In the genomic region with DNA sequence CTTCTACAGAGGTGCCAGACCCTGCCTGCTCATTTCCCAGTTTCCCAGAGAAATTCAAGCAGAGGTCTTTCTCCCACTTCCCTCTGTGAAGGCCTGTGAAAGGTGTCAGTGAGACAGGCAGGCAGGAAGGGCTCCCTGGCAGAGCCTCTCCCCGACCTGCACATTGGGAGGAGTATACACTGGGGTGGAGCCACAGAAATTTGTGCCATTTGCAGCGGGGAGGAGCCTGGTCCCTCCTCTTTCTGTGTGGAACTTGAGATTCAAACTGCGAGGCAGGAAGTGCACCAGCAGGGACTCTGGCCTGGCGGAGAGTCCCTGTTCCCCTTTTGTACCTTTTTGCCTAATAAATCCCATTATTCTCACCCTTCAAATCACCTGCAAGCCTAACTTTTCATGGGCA, we compare ENCODE assay signal across 10 cellular contexts. TPM values are rescaled to one million over a fixed set of nuclear protein-coding genes. Genes with fewer than 3 reads are reported as not detected.
DNase-seq lines count a peak whose midpoint lies in the region; ATAC-seq lines count a peak whose summit lies in the region.
"Had no signal": no experiment of that assay in that cellular context is flagged by ENCODE, and none has a peak within 500 bp of the region (broad histone marks: within the 10 kb centered on the region; RNA-seq: fewer than 3 reads in every experiment).

No MANE protein-coding gene starts in this region.

- ATAC-seq in GM18502 (IDR thresholded peaks at IDR 0.05; ENCODE audit: poor library complexity, unreplicated experiment) = peak; percentile 92
- ATAC-seq in GM21529 (IDR thresholded peaks at IDR 0.05; ENCODE audit: unreplicated experiment) = peak; percentile 93

- DNase-seq in Kasumi-1 (lab: John Stamatoyannopoulos, UW) (peak; percentile 84 to 85), iPS DF 19.7 (ENCODE audit: low read depth, low spot score) (peak; percentile 47), G401 (ENCODE audit: low spot score) (no peak), SHP77 treated with DMSO at 0.1 percent for 48 hours (lab: John Stamatoyannopoulos, UW) (no peak), NCI-H1105 treated with DMSO at 0.1 percent for 48 hours (lab: John Stamatoyannopoulos, UW) (no peak), NCI-H1694 (lab: John Stamatoyannopoulos, UW) (no peak)
- DNase-seq: hypothalamus had no signal

- in situ Hi-C loops in G401 (cut with HindIII; ENCODE audit: low sequenced_read_pairs) = no loop called here

RNA-seq across cellular contexts. Expression of gene OPN4, which starts 54.6 kb away (rescaled TPM):
- not detected in 2 replicates for total RNA-seq in G401 (2014; rRNA removed; shearing (Covaris generic))
- total RNA-seq: activated naive CD4-positive, alpha-beta T cell treated with anti-CD3 and anti-CD28 coated beads, Interleukin-2, amount 50 U/mL, for 72 hours had no signal

Comparison
In these comparisons a context has a peak if more than half of its experiments do, and no peak if none do; other contexts are left out.
1. DNase-seq: peak in Kasumi-1 (2 of 2) and iPS DF 19.7 (single experiment); none in G401 (single experiment), SHP77 treated with DMSO at 0.1 percent for 48 hours (single experiment), NCI-H1105 treated with DMSO at 0.1 percent for 48 hours (single experiment) and NCI-H1694 (single experiment).